Comparison of ENCODE assay signal across 28 cellular contexts in the genomic region with DNA sequence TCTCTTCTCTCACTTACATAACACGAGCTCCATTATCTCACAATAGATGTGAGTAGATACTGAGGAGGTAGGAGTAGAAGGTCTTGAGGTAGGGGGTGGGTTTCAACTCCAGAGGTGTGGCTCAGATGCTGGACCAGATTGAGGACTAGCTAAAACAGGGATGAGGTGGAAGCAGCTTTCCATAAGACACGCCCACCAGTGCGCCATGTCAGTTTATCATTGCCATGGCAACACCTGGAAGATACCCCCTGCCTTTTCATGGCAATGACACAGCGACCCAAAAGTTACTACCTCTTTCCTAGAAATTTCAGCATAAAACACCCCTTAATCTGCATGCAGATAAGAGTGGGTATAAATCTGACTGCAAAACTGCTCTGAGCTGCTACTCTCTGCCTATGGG. TPM values are rescaled to one million over a fixed set of nuclear protein-coding genes. Genes with fewer than 3 reads are reported as not detected.
"Had no signal": no experiment of that assay in that cellular context is flagged by ENCODE, and none has a peak within 500 bp of the region (broad histone marks: within the 10 kb centered on the region; RNA-seq: fewer than 3 reads in every experiment).

No MANE protein-coding gene starts in this region.

- H3K4me3 Mint-ChIP-seq: effector memory CD8-positive, alpha-beta T cell; immature natural killer cell; memory B cell; natural killer cell treated with Interleukin-12 subunit alpha and Interleukin-12 subunit beta and Interleukin-15 and Interleukin-18, amount 100 ng/mL, for 72 hours; neural crest cell; stimulated activated naive CD8-positive, alpha-beta T cell treated with anti-CD3 and anti-CD28 coated beads, Interleukin-15, amount 100 ng/mL, for 72 hours had no signal

- H3K36me3 Mint-ChIP-seq: immature natural killer cell; natural killer cell treated with Interleukin-12 subunit alpha and Interleukin-12 subunit beta and Interleukin-15 and Interleukin-18, amount 100 ng/mL, for 72 hours had no signal

- H3K9me3 ChIP-seq: left ventricle myocardium inferior, lower lobe of right lung, neutrophil, suprapubic skin, transverse colon, vagina had no signal

- H2AFZ ChIP-seq: parathyroid adenoma had no signal

- H3K4me2 ChIP-seq: smooth muscle cell had no signal

- H3K9ac ChIP-seq: parathyroid adenoma had no signal

- H3K9me3 Mint-ChIP-seq: effector memory CD8-positive, alpha-beta T cell; natural killer cell treated with Interleukin-12 subunit alpha and Interleukin-12 subunit beta and Interleukin-15 and Interleukin-18, amount 100 ng/mL, for 72 hours; neural crest cell; stimulated activated naive CD8-positive, alpha-beta T cell treated with anti-CD3 and anti-CD28 coated beads, Interleukin-15, amount 100 ng/mL, for 72 hours had no signal

- H3K36me3 ChIP-seq: left ventricle myocardium inferior, lower lobe of right lung, neutrophil, suprapubic skin, transverse colon, vagina had no signal

- H3K4me3 ChIP-seq: left ventricle myocardium inferior, lower lobe of right lung, smooth muscle cell, suprapubic skin, transverse colon, vagina had no signal

- H3K79me2 ChIP-seq: parathyroid adenoma had no signal

- ATAC-seq: effector memory CD8-positive, alpha-beta T cell; left colon; lower lobe of right lung; sciatic nerve; stimulated activated naive CD8-positive, alpha-beta T cell treated with anti-CD3 and anti-CD28 coated beads, Interleukin-15, amount 100 ng/mL, for 72 hours had no signal

- H3K27me3 ChIP-seq: vagina had no signal

- H3K4me1 ChIP-seq: left ventricle myocardium inferior, lower lobe of right lung, parathyroid adenoma, suprapubic skin, transverse colon, vagina had no signal

- FAIRE-seq: endometrium, frontal cortex had no signal

- H3K27ac Mint-ChIP-seq: effector memory CD8-positive, alpha-beta T cell; immature natural killer cell; memory B cell; natural killer cell treated with Interleukin-12 subunit alpha and Interleukin-12 subunit beta and Interleukin-15 and Interleukin-18, amount 100 ng/mL, for 72 hours; progenitor cell of endocrine pancreas; stimulated activated naive CD8-positive, alpha-beta T cell treated with anti-CD3 and anti-CD28 coated beads, Interleukin-15, amount 100 ng/mL, for 72 hours had no signal

- H3K27ac ChIP-seq: left ventricle myocardium inferior, lower lobe of right lung, neutrophil, parathyroid adenoma, suprapubic skin, transverse colon, vagina had no signal

- DNase-seq: cortex of kidney; effector memory CD8-positive, alpha-beta T cell; hypothalamus; immature natural killer cell; islet precursor cell; kidney glomerular epithelial cell; left colon; left ventricle myocardium inferior; lower lobe of right lung; stimulated activated CD4-positive, alpha-beta T cell treated with anti-CD3 and anti-CD28 coated beads, Interleukin-12 subunit alpha, Interleukin-12 subunit beta, amount 100 ng/mL, for 4 hours; stimulated activated CD4-positive, alpha-beta T cell treated with anti-CD3 and anti-CD28 coated beads, Interleukin-1b, Interleukin-23, amount 100 ng/mL, for 48 hours; stimulated activated CD4-positive, alpha-beta T cell treated with anti-CD3 and anti-CD28 coated beads, Interleukin-4, amount 100 ng/mL, for 1 hour; stimulated activated CD8-positive, alpha-beta memory T cell treated with anti-CD3 and anti-CD28 coated beads, Interleukin-4, amount 100 ng/mL, for 48 hours; stimulated activated naive CD4-positive, alpha-beta T cell; stimulated activated naive CD8-positive, alpha-beta T cell treated with anti-CD3 and anti-CD28 coated beads, Interleukin-15, amount 100 ng/mL, for 72 hours; transverse colon had no signal

- H3K4me1 Mint-ChIP-seq: immature natural killer cell; memory B cell; neural crest cell; stimulated activated naive CD8-positive, alpha-beta T cell treated with anti-CD3 and anti-CD28 coated beads, Interleukin-15, amount 100 ng/mL, for 72 hours had no signal

RNA-seq across cellular contexts. Expression of a gene that starts 44.1 kb away (rescaled TPM):
- polyA plus RNA-seq: immature natural killer cell had no signal
